8 cellular contexts compared by ENCODE assay signal in the genomic region with DNA sequence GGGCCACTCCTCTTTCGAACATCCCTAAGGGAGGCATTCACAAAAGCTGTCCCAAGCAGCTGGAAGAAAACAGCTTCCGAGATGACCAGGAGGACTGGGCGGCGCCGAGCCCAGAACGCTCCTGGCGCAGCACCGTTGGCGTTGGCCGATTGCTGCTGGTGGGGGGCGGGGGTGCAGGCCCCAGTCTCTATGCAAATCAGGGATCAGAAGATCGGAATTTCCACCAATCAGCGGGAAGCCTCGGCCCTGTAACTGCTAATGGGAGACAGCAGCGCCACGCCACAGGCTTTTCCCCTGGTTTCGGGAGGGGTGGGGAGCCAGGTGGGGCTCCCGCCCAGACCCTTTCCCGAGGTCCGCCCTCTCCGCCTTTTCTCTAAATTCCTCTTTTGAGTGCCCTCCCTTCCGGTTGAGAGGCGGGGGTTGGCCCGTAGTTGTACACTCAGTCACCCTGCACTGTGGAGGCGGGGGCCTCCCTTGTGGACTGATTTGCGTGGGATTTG. TPM values are rescaled to one million over a fixed set of nuclear protein-coding genes. Genes with fewer than 3 reads are reported as not detected.
A peak's percentile ranks its signal among the peaks of the same experiment; 100 is the strongest.
DNase-seq lines count a peak whose midpoint lies in the region; ATAC-seq, FAIRE-seq and TF ChIP-seq lines count a peak whose summit lies in the region.

No MANE protein-coding gene starts in this region.

- peak; percentile 88 for DNase-seq in adipocyte (ENCODE audit: low read depth)
- DNase-seq in left ventricle myocardium inferior: peak; percentile 81
- DNase-seq in posterior cingulate gyrus: peak in 9 of 10 donors; percentile 46 to 91 (median 52)
- DNase-seq in small intestine: no peak
- DNase-seq in RCC 7860 (ENCODE audit: low spot score): no peak

- H3K9me3 ChIP-seq in HUES48 (ENCODE audit: control insufficient read depth, insufficient read depth, low read length) (no peaks in the 10 kb centered on the region), adipocyte (ENCODE audit: control insufficient read depth, low read length) (no peaks in the 10 kb centered on the region), left ventricle myocardium inferior (replicated peaks) (no peaks in the 10 kb centered on the region), small intestine (ENCODE audit: control insufficient read depth, low read depth) (no peaks in the 10 kb centered on the region)

- FAIRE-seq in small intestine (lab: Jason Lieb, UNC): no peak
- FAIRE-seq in RCC 7860 (lab: Jason Lieb, UNC): no peak

- H3K9ac ChIP-seq in HUES48 (ENCODE audit: low read depth, low read length) (peak overlapping the region; percentile 47; the same call in 1 of the 2 replicates), adipocyte (ENCODE audit: low read length) (peak overlapping the region; percentile 77)

- 51 to 86% (median 81%) methylated on average over 26 of the region's 26 CpGs for WGBS in small intestine, 3 donors

- H3K4me3 ChIP-seq in HUES48 (ENCODE audit: low read depth, low read length) (peak overlapping the region; percentile 49), adipocyte (ENCODE audit: low read length) (peak overlapping the region; percentile 68), left ventricle myocardium inferior (peak overlapping the region; percentile 46), small intestine (ENCODE audit: low read depth in 1 of 2, low read length in 2 of 2) (peak overlapping the region in 1 of 2 donors; percentile 2)

- H3K36me3 ChIP-seq in HUES48 (ENCODE audit: control insufficient read depth, insufficient read depth, low read length) (peaks cover 23% of the 10 kb centered on the region), adipocyte (ENCODE audit: control insufficient read depth, insufficient read depth, low read length, severe bottlenecking) (peaks cover 29% of the 10 kb centered on the region), left ventricle myocardium inferior (peaks cover 38% of the 10 kb centered on the region), small intestine (ENCODE audit: control insufficient read depth in 2 of 2, insufficient read depth in 2 of 2, low read length in 2 of 2) (peaks cover 11 to 18% of the 10 kb centered on the region in 2 donors)

- H3K27ac ChIP-seq in HUES48 (ENCODE audit: low read depth, low read length) (peak overlapping the region; percentile 93), left ventricle myocardium inferior (replicated peaks) (peak overlapping the region; percentile 73), small intestine (ENCODE audit: low read depth in 1 of 2, low read length in 1 of 2) (peak overlapping the region in 1 of 2 donors; percentile 40)

- TF ChIP-seq POLR2A in GM10847 (IDR thresholded peaks at IDR 0.05; ENCODE audit: extremely low read depth, insufficient read length): peak; percentile 22

- ATAC-seq in HG03520 (IDR thresholded peaks at IDR 0.05; ENCODE audit: unreplicated experiment): no peak

- H3K27me3 ChIP-seq in HUES48 (ENCODE audit: control insufficient read depth, insufficient read depth, low read length) (no peaks in the 10 kb centered on the region), adipocyte (replicated peaks; ENCODE audit: control insufficient read depth, insufficient read depth, low read length) (no peaks in the 10 kb centered on the region), left ventricle myocardium inferior (ENCODE audit: low read depth) (no peaks in the 10 kb centered on the region), small intestine (ENCODE audit: control insufficient read depth in 2 of 2, insufficient read depth in 2 of 2, low read length in 2 of 2) (no peaks in the 10 kb centered on the region)

- no peak for TF ChIP-seq CTCF in left ventricle myocardium inferior (IDR thresholded peaks at IDR 0.05; ENCODE audit: borderline replicate concordance)

- intact Hi-C loops in left ventricle myocardium inferior (cut with micrococcal nuclease): no loop called here
- intact Hi-C loops in posterior cingulate gyrus (cut with DNase I): no loop called here

- peaks cover 16% of the 10 kb centered on the region for H3K4me1 ChIP-seq in HUES48 (ENCODE audit: control insufficient read depth, insufficient read depth, low read length)
- peaks cover 29% of the 10 kb centered on the region for H3K4me1 ChIP-seq in adipocyte (ENCODE audit: control insufficient read depth, insufficient read depth, low read length)
- peaks cover 32% of the 10 kb centered on the region for H3K4me1 ChIP-seq in left ventricle myocardium inferior
- H3K4me1 ChIP-seq in small intestine (ENCODE audit: control insufficient read depth in 2 of 2, insufficient read depth in 1 of 2, low read depth in 1 of 2, low read length in 1 of 2): no peaks in the 10 kb centered on the region

RNA-seq across cellular contexts. Expression of gene HMCES, which starts 27.0 kb away (rescaled TPM):
- 38.5 TPM for total RNA-seq in left ventricle myocardium inferior
- 10 to 100 TPM; 28.9 to 35.3 (median 34.9) TPM for polyA plus RNA-seq in small intestine

RNA-seq across cellular contexts. Expression of gene COPG1, which starts 56.2 kb away (rescaled TPM):
- 86.1 TPM for total RNA-seq in left ventricle myocardium inferior
- polyA plus RNA-seq in small intestine: 100 to 1,000 TPM; 112 to 141 (median 130) TPM

Comparison
In these comparisons a context has a peak if more than half of its experiments do, and no peak if none do; other contexts are left out.
1. DNase-seq: peak in adipocyte (single experiment), left ventricle myocardium inferior (single experiment) and posterior cingulate gyrus (9 of 10); none in small intestine (single experiment) and RCC 7860 (single experiment).